8 cellular contexts compared by ENCODE assay signal in the genomic region with DNA sequence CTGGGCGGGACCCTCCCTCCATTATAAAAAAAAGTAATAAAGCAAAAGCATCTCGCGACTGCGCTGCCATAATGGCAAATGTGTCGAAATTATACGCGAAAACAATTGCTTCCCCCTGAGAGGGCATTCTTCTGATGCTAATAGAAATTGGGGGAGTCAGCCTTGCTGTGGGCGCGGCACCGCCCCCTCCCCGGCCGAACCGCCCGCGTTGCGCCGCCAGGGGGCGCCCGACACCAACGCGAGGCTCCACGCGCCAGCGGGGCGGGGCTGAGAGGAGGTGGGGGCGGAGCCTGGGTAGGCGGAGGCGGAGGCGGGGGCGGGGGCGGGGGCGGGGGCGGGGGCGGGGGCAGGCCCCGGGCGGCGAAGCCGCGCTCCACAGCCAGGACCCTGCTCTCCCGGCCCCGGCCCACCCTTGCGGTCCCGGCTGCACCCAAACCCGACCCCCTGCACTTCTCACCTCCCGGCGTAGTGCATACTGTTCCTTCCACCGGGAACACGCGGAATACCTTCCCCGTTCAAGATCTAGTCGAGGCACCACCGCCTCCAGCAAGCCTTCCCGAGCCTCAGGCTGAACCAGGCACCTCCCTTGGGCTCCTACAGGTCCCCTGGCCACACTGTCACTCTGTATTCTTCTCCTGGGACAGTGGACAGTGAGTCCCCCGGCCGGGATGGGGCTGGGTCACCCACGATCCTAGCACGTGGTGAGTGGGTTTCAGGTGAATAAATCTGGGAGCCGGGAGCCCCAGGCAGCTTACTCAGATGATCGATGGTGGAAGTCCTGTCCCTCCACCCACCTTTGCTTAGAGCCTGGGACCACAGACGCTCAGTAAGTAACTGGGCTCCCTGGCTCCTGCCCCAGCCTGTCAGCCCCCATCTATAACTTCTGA. TPM values are rescaled to one million over a fixed set of nuclear protein-coding genes. Genes with fewer than 3 reads are reported as not detected.
DNase-seq lines count a peak whose midpoint lies in the region; ATAC-seq, FAIRE-seq and TF ChIP-seq lines count a peak whose summit lies in the region.

No MANE protein-coding gene starts in this region.

- H3K9me3 ChIP-seq in Karpas-422 (ENCODE audit: low read length) (no peaks in the 10 kb centered on the region), adipocyte (ENCODE audit: control insufficient read depth, low read length) (no peaks in the 10 kb centered on the region)

- intact Hi-C loops in left cardiac atrium (cut with DNase I), result loop anchor here (2.0 to 5.0 kb wide), 2 partner anchors 166 to 283 kb away; no protein-coding TSS in a partner anchor

- H4K20me1 ChIP-seq in Karpas-422 (ENCODE audit: insufficient read depth, low read depth, low read length), result no peaks in the 10 kb centered on the region; the same call in 1 of the 2 replicates

- H3K36me3 ChIP-seq in ACC112 (ENCODE audit: insufficient read depth, low read length) (no peaks in the 10 kb centered on the region), Karpas-422 (ENCODE audit: insufficient read depth, low read length) (no peaks in the 10 kb centered on the region), adipocyte (ENCODE audit: control insufficient read depth, insufficient read depth, low read length, severe bottlenecking) (no peaks in the 10 kb centered on the region)

- FAIRE-seq in GM18507 (lab: Jason Lieb, UNC), result peak; percentile 76

- H3K4me3 ChIP-seq in ACC112 (ENCODE audit: low read depth, low read length) (peak overlapping the region; percentile 79), Karpas-422 (ENCODE audit: low read length) (peak overlapping the region; percentile 49; the same call in 1 of the 2 replicates), adipocyte (ENCODE audit: low read length) (peak overlapping the region; percentile 80)

- H3K4me1 ChIP-seq in ACC112 (ENCODE audit: control insufficient read depth, insufficient read depth, low read length, unreplicated experiment) (no peaks in the 10 kb centered on the region), Karpas-422 (ENCODE audit: low read length) (peaks cover 23% of the 10 kb centered on the region), adipocyte (ENCODE audit: control insufficient read depth, insufficient read depth, low read length) (peaks cover 14% of the 10 kb centered on the region)

- TF ChIP-seq CTCF in type B pancreatic cell (conservative IDR thresholded peaks at IDR 0.05), result peak; percentile 99

- DNase-seq in GM18507 (ENCODE audit: extremely low spot score, insufficient read length, low read depth) (peak; percentile 78), Karpas-422 (peak; percentile 95), T-helper 1 cell (peak; percentile 60 to 90 (median 83)), adipocyte (ENCODE audit: low read depth) (peak; percentile 93), left cardiac atrium (peak; percentile 87), pons (ENCODE audit: low spot score) (peak; percentile 75), type B pancreatic cell (ENCODE audit: extremely low spot score, unreplicated experiment) (peak; percentile 95)

- ATAC-seq in left cardiac atrium, result peak; percentile 86 to 91

- peak overlapping the region; percentile 68 for H3K4me2 ChIP-seq in Karpas-422 (ENCODE audit: low read depth, low read length, poor library complexity, severe bottlenecking)

- H3K4me3 Mint-ChIP-seq in type B pancreatic cell, result peak overlapping the region; percentile 92

- no peaks in the 10 kb centered on the region for H3K9me3 Mint-ChIP-seq in type B pancreatic cell

- peak overlapping the region; percentile 60 for H2AFZ ChIP-seq in ACC112 (ENCODE audit: low read length, unreplicated experiment)
- H2AFZ ChIP-seq in Karpas-422 (ENCODE audit: low read length), result peak overlapping the region; percentile 60; the same call in 1 of the 2 replicates

- H3K36me3 Mint-ChIP-seq in type B pancreatic cell, result no peaks in the 10 kb centered on the region

- no peak overlapping the region for H3K27ac ChIP-seq in ACC112 (ENCODE audit: low read depth, low read length)
- H3K27ac ChIP-seq in Karpas-422 (ENCODE audit: low read length), result no peak overlapping the region

- H3K4me1 Mint-ChIP-seq in type B pancreatic cell (ENCODE audit: unreplicated experiment), result peaks cover 26% of the 10 kb centered on the region

- no peaks in the 10 kb centered on the region for H3K79me2 ChIP-seq in ACC112 (ENCODE audit: control insufficient read depth, insufficient read depth, low read length, unreplicated experiment)
- H3K79me2 ChIP-seq in Karpas-422 (ENCODE audit: low read length), result no peaks in the 10 kb centered on the region

- no peaks in the 10 kb centered on the region for H3K27me3 ChIP-seq in ACC112 (ENCODE audit: insufficient read depth, low read length)
- H3K27me3 ChIP-seq in Karpas-422 (ENCODE audit: low read length), result 0 out of 2 replicates have a peak, but pooled peaks cover 3% of the 10 kb centered on the region
- peaks cover 10% of the 10 kb centered on the region for H3K27me3 ChIP-seq in adipocyte (replicated peaks; ENCODE audit: control insufficient read depth, insufficient read depth, low read length)

- peaks cover 13% of the 10 kb centered on the region for H3K27me3 Mint-ChIP-seq in type B pancreatic cell

- H3K9ac ChIP-seq in Karpas-422 (ENCODE audit: low read length) (peak overlapping the region; percentile 39), adipocyte (ENCODE audit: low read length) (peak overlapping the region; percentile 81)

- no peaks in the 10 kb centered on the region for H3K9me2 ChIP-seq in Karpas-422 (replicated peaks; ENCODE audit: insufficient read depth, low read length)

- peak overlapping the region; percentile 56 for H3K27ac Mint-ChIP-seq in type B pancreatic cell

RNA-seq across cellular contexts. Expression of a gene that starts 15.5 kb away (rescaled TPM):
- total RNA-seq in Karpas-422 (2014; rRNA removed; shearing (Covaris generic); ENCODE audit: low replicate concordance), result not detected in 2 replicates
- total RNA-seq in left cardiac atrium (under 1 TPM in 1 of 2 donors, not detected in 1; 0.29 TPM), type B pancreatic cell (ENCODE audit: low replicate concordance) (0.29 and 0.62 TPM in 2 replicates)

RNA-seq across cellular contexts. Expression of a gene that starts 28.5 kb away (rescaled TPM):
- 19.3 and 33.5 TPM in 2 replicates for total RNA-seq in Karpas-422 (2014; rRNA removed; shearing (Covaris generic); ENCODE audit: low replicate concordance)
- total RNA-seq in left cardiac atrium (10 to 100 TPM; 25.8 to 38.5 TPM), type B pancreatic cell (ENCODE audit: low replicate concordance) (54.1 and 68.0 TPM in 2 replicates)

RNA-seq across cellular contexts. Expression of a gene that starts 40.5 kb away (rescaled TPM):
- 72.2 and 83.3 TPM in 2 replicates for total RNA-seq in Karpas-422 (2014; rRNA removed; shearing (Covaris generic); ENCODE audit: low replicate concordance)
- total RNA-seq in left cardiac atrium (10 to 100 TPM; 20.9 to 23.5 TPM), type B pancreatic cell (ENCODE audit: low replicate concordance) (89.7 and 121 TPM in 2 replicates)
